Comparison of ENCODE assay signal across 1 cellular context in genomic region chr3:172782235-172782634, GRCh38.
TF ChIP-seq lines count a peak whose summit lies in the region.

No MANE protein-coding gene starts in this region.

TF ChIP-seq in A549, 52 proteins besides CTCF, POLR2A, EP300 and RAD21 (continued from another document):
- no peak for TF ChIP-seq PBX3 (IDR thresholded peaks at IDR 0.05)
- TF ChIP-seq MAX (IDR thresholded peaks at IDR 0.05): no peak
- no peak for TF ChIP-seq KDM5A (IDR thresholded peaks at IDR 0.05)
- TF ChIP-seq CBX2 (IDR thresholded peaks at IDR 0.05; ENCODE audit: borderline replicate concordance, low read depth): no peak
- TF ChIP-seq FOXS1 (CRISPR knock-in tag; IDR thresholded peaks at IDR 0.05): no peak
- no peak for TF ChIP-seq MYC (IDR thresholded peaks at IDR 0.05; ENCODE audit: borderline replicate concordance, low read length)
